Comparison of ENCODE assay signal across 14 cellular contexts in genomic region chr12:104083769-104084475, GRCh38. TPM values are rescaled to one million over a fixed set of nuclear protein-coding genes. Genes with fewer than 3 reads are reported as not detected.
A peak's percentile ranks its signal among the peaks of the same experiment; 100 is the strongest.
DNase-seq lines count a peak whose midpoint lies in the region; ATAC-seq and TF ChIP-seq lines count a peak whose summit lies in the region.
"Had no signal": no experiment of that assay in that cellular context is flagged by ENCODE, and none has a peak within 500 bp of the region (broad histone marks: within the 10 kb centered on the region; RNA-seq: fewer than 3 reads in every experiment).

No MANE protein-coding gene starts in this region.

- no peak for DNase-seq in activated CD4-positive, CD25-positive, alpha-beta regulatory T cell treated with anti-CD3 and anti-CD28 coated beads, Interleukin-2, amount 50 U/mL, for 72 hours
- peak; percentile 26 to 33 for DNase-seq in stimulated activated CD4-positive, alpha-beta T cell treated with anti-CD3 and anti-CD28 coated beads, Interleukin-2, amount 100 ng/mL, for 48 hours
- DNase-seq in NCI-H526 (lab: John Stamatoyannopoulos, UW) = no peak
- DNase-seq in upper lobe of right lung = no peak
- no peak for DNase-seq in SW480 (ENCODE audit: low spot score)
- DNase-seq: activated effector memory CD4-positive, alpha-beta T cell treated with anti-CD3 and anti-CD28 coated beads, Interleukin-2, amount 50 U/mL, for 16 hours; Kasumi-1; NCI-H748 treated with DMSO at 0.1 percent for 48 hours had no signal

- H3K27me3 ChIP-seq in upper lobe of right lung = no peaks in the 10 kb centered on the region

- peaks cover 77% of the 10 kb centered on the region for H3K36me3 ChIP-seq in upper lobe of right lung

- H3K9me3 ChIP-seq in upper lobe of right lung = no peaks in the 10 kb centered on the region

- no peak for TF ChIP-seq CTCF in upper lobe of right lung (IDR thresholded peaks at IDR 0.05)

- H3K4me3 ChIP-seq in upper lobe of right lung = no peak overlapping the region
- H3K4me3 ChIP-seq: skin epidermis had no signal

- peak; percentile 92 to 96 for ATAC-seq in activated CD4-positive, CD25-positive, alpha-beta regulatory T cell treated with anti-CD3 and anti-CD28 coated beads, Interleukin-2, amount 50 U/mL, for 24 hours
- ATAC-seq in GM21529 (IDR thresholded peaks at IDR 0.05; ENCODE audit: unreplicated experiment) (peak; percentile 92), HG03460 (IDR thresholded peaks at IDR 0.05; ENCODE audit: unreplicated experiment) (peak; percentile 64), upper lobe of right lung (no peak)

- no peaks in the 10 kb centered on the region for H3K4me1 ChIP-seq in upper lobe of right lung

- intact Hi-C loops in upper lobe of right lung (cut with DNase I) = no loop called here

- H3K27ac ChIP-seq in upper lobe of right lung = no peak overlapping the region
- H3K27ac ChIP-seq: 22Rv1, skin epidermis had no signal

RNA-seq across cellular contexts. Expression of gene HCFC2, which starts 19.6 kb away (rescaled TPM):
- total RNA-seq in upper lobe of right lung = 19.4 TPM

RNA-seq across cellular contexts. Expression of gene GLT8D2, which starts 33.9 kb away (rescaled TPM):
- 9.1 TPM for total RNA-seq in upper lobe of right lung
- total RNA-seq: mononuclear cell had no signal

RNA-seq across cellular contexts. Expression of gene NFYB, which starts 54.1 kb away (rescaled TPM):
- total RNA-seq in upper lobe of right lung = 37.7 TPM

Comparison
In these comparisons a context has a peak if more than half of its experiments do, and no peak if none do; other contexts are left out.
1. DNase-seq: peak in stimulated activated CD4-positive, alpha-beta T cell treated with anti-CD3 and anti-CD28 coated beads, Interleukin-2, amount 100 ng/mL, for 48 hours (2 of 2); none in activated CD4-positive, CD25-positive, alpha-beta regulatory T cell treated with anti-CD3 and anti-CD28 coated beads, Interleukin-2, amount 50 U/mL, for 72 hours (single experiment), NCI-H526 (0 of 2), upper lobe of right lung (single experiment) and SW480 (single experiment).